ENCODE assay signal across 19 cellular contexts in the genomic region with DNA sequence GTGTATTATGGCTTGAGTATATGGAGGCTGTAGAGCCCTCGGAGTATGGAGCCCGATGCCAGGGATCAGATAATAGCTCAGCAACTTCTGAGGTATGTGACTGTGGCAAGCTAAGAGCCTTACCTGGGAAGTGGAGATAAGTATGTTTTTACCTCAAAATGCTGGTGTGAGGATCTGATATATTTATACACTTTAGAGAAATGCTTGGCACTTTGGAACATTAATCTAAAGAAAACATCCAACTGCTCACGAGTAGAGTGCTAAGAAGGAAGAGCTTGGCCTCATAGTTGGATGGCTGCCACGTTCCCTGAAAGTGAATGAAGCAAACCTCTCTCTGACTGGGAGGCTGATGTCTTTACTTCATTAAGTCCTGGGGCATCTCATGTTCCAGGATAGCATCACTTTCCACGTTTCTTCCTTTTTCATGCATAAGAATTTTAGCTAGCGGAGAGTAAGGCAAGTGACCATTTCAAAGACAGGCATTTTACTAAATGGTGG. TPM values are rescaled to one million over a fixed set of nuclear protein-coding genes. Genes with fewer than 3 reads are reported as not detected.
A peak's percentile ranks its signal among the peaks of the same experiment; 100 is the strongest.
DNase-seq lines count a peak whose midpoint lies in the region; TF ChIP-seq lines count a peak whose summit lies in the region.
"Had no signal": no experiment of that assay in that cellular context is flagged by ENCODE, and none has a peak within 500 bp of the region (broad histone marks: within the 10 kb centered on the region; RNA-seq: fewer than 3 reads in every experiment).

No MANE protein-coding gene starts in this region.

- no peak overlapping the region for H2AFZ ChIP-seq in mammary epithelial cell (ENCODE audit: low read depth, low read length)

- BruUV-seq in MCF 10A (replicated peaks; lab: Mats Ljungman, UMichigan) (no TSS peak), mammary epithelial cell (replicated peaks; lab: Mats Ljungman, UMichigan) (no TSS peak), Caco-2 (replicated peaks; lab: Mats Ljungman, UMichigan) (no TSS peak)

- POLR2A ChIA-PET in MCF 10A (lab: Yijun Ruan, JAX) = no interaction called here
- POLR2A ChIA-PET in Caco-2 (lab: Charles Lee) = no interaction called here

- H3K9me3 ChIP-seq in mammary epithelial cell (replicated peaks; ENCODE audit: insufficient read depth, low read length) = no peaks in the 10 kb centered on the region
- H3K9me3 ChIP-seq in Caco-2 = no peaks in the 10 kb centered on the region
- H3K9me3 ChIP-seq: psoas muscle, SK-N-SH had no signal

- H3K4me3 Mint-ChIP-seq in MCF 10A (ENCODE audit: unreplicated experiment) (no peak overlapping the region), chondrocyte (ENCODE audit: unreplicated experiment) (no peak overlapping the region), osteocyte (ENCODE audit: unreplicated experiment) (no peak overlapping the region), Caco-2 (ENCODE audit: unreplicated experiment) (no peak overlapping the region)
- H3K4me3 Mint-ChIP-seq: CD4-positive, alpha-beta memory T cell; natural killer cell treated with Interleukin-12 subunit alpha and Interleukin-12 subunit beta and Interleukin-15 and Interleukin-18, amount 100 ng/mL, for 72 hours; stimulated activated memory B cell treated with anti-CD40 and anti-IgM and Interleukin-4, amounts not matched to agents 10 μg/mL and 1 μg/mL and 100 μg/mL, for 72 hours had no signal

- no peak overlapping the region for H3K9ac ChIP-seq in mammary epithelial cell (ENCODE audit: insufficient read depth, low read length)
- H3K9ac ChIP-seq: SK-N-SH had no signal

- 61% methylated on average over 6 of the region's 6 CpGs for WGBS in mammary epithelial cell (ENCODE audit: low coverage, missing lambda C conversion rate)

- DNase-seq in MCF 10A (ENCODE audit: unreplicated experiment) (peak; percentile 43), mammary epithelial cell (no peak), chondrocyte (ENCODE audit: low spot score) (no peak), iris pigment epithelial cell (ENCODE audit: low read depth) (peak; percentile 83), osteocyte (ENCODE audit: extremely low spot score, unreplicated experiment) (no peak), Caco-2 (no peak), GM19240 (ENCODE audit: insufficient read length, low spot score) (no peak), AML-193 (lab: John Stamatoyannopoulos, UW) (no peak)
- DNase-seq: activated effector memory CD4-positive, alpha-beta T cell treated with anti-CD3 and anti-CD28 coated beads, Interleukin-2, amount 50 U/mL, for 16 hours; amniotic stem cell; CD4-positive, alpha-beta memory T cell; mesenchymal stem cell; NCI-H2081 treated with DMSO at 0.1 percent for 48 hours; NCI-H774; psoas muscle; SK-N-SH; trophoblast cell had no signal

- H3K36me3 Mint-ChIP-seq in MCF 10A (ENCODE audit: insufficient read depth, unreplicated experiment) (peaks cover 4% of the 10 kb centered on the region), chondrocyte (ENCODE audit: low read depth) (peaks cover 2% of the 10 kb centered on the region), osteocyte (ENCODE audit: unreplicated experiment) (peaks cover 3% of the 10 kb centered on the region), Caco-2 (ENCODE audit: insufficient read depth, unreplicated experiment) (no peaks in the 10 kb centered on the region)
- H3K36me3 Mint-ChIP-seq: CD4-positive, alpha-beta memory T cell; natural killer cell treated with Interleukin-12 subunit alpha and Interleukin-12 subunit beta and Interleukin-15 and Interleukin-18, amount 100 ng/mL, for 72 hours; stimulated activated memory B cell treated with anti-CD40 and anti-IgM and Interleukin-4, amounts not matched to agents 10 μg/mL and 1 μg/mL and 100 μg/mL, for 72 hours had no signal

- peaks cover 10% of the 10 kb centered on the region for H3K4me1 Mint-ChIP-seq in MCF 10A (ENCODE audit: insufficient read depth, unreplicated experiment)
- H3K4me1 Mint-ChIP-seq in chondrocyte (ENCODE audit: low read depth) = peaks cover 20% of the 10 kb centered on the region
- H3K4me1 Mint-ChIP-seq in osteocyte (ENCODE audit: unreplicated experiment) = peaks cover 22% of the 10 kb centered on the region
- H3K4me1 Mint-ChIP-seq in Caco-2 (ENCODE audit: low read depth, unreplicated experiment) = no peaks in the 10 kb centered on the region
- H3K4me1 Mint-ChIP-seq: CD4-positive, alpha-beta memory T cell; stimulated activated memory B cell treated with anti-CD40 and anti-IgM and Interleukin-4, amounts not matched to agents 10 μg/mL and 1 μg/mL and 100 μg/mL, for 72 hours had no signal

- H3K4me3 ChIP-seq in mammary epithelial cell (replicated peaks in 1 of 3; ENCODE audit: insufficient read depth in 1 of 3, low read depth in 2 of 3, low read length in 3 of 3) = no peak overlapping the region
- H3K4me3 ChIP-seq in Caco-2 (ENCODE audit: low read depth, low read length) = no peak overlapping the region
- H3K4me3 ChIP-seq: psoas muscle had no signal

- intact Hi-C loops in MCF 10A (cut with micrococcal nuclease) (no loop called here), mammary epithelial cell (cut with micrococcal nuclease) (no loop called here), Caco-2 (cut with micrococcal nuclease; ENCODE audit: unreplicated experiment) (no loop called here)

- in situ Hi-C loops in mammary epithelial cell (cut with MboI; ENCODE audit: low sequenced_read_pairs in 2 of 2) = no loop called here

- peaks cover 17% of the 10 kb centered on the region for H3K9me3 Mint-ChIP-seq in MCF 10A (ENCODE audit: unreplicated experiment)
- H3K9me3 Mint-ChIP-seq in chondrocyte (ENCODE audit: low read depth) = peaks cover 4% of the 10 kb centered on the region
- H3K9me3 Mint-ChIP-seq in osteocyte (ENCODE audit: unreplicated experiment) = peaks cover 4% of the 10 kb centered on the region
- H3K9me3 Mint-ChIP-seq in Caco-2 (ENCODE audit: unreplicated experiment) = no peaks in the 10 kb centered on the region
- H3K9me3 Mint-ChIP-seq: natural killer cell treated with Interleukin-12 subunit alpha and Interleukin-12 subunit beta and Interleukin-15 and Interleukin-18, amount 100 ng/mL, for 72 hours; stimulated activated memory B cell treated with anti-CD40 and anti-IgM and Interleukin-4, amounts not matched to agents 10 μg/mL and 1 μg/mL and 100 μg/mL, for 72 hours had no signal

- H3K27me3 Mint-ChIP-seq in MCF 10A (ENCODE audit: insufficient read depth, unreplicated experiment) (no peaks in the 10 kb centered on the region), chondrocyte (ENCODE audit: low read depth) (peaks cover 20% of the 10 kb centered on the region), osteocyte (ENCODE audit: unreplicated experiment) (peaks cover 25% of the 10 kb centered on the region), Caco-2 (ENCODE audit: insufficient read depth, unreplicated experiment) (peaks cover 27% of the 10 kb centered on the region)

- dilution Hi-C loops in mammary epithelial cell (cut with HindIII; ENCODE audit: low sequenced_read_pairs) = no loop called here

- no peak overlapping the region for H3K4me2 ChIP-seq in mammary epithelial cell (ENCODE audit: insufficient read depth, low read depth, low read length)
- H3K4me2 ChIP-seq: SK-N-SH had no signal

- H3K27ac Mint-ChIP-seq in MCF 10A (ENCODE audit: low read depth, unreplicated experiment) (no peak overlapping the region), chondrocyte (ENCODE audit: unreplicated experiment) (peak overlapping the region; percentile 50), osteocyte (ENCODE audit: unreplicated experiment) (no peak overlapping the region), Caco-2 (ENCODE audit: unreplicated experiment) (no peak overlapping the region)
- H3K27ac Mint-ChIP-seq: CD4-positive, alpha-beta memory T cell; natural killer cell treated with Interleukin-12 subunit alpha and Interleukin-12 subunit beta and Interleukin-15 and Interleukin-18, amount 100 ng/mL, for 72 hours; stimulated activated memory B cell treated with anti-CD40 and anti-IgM and Interleukin-4, amounts not matched to agents 10 μg/mL and 1 μg/mL and 100 μg/mL, for 72 hours had no signal

- no peaks in the 10 kb centered on the region for H3K27me3 ChIP-seq in mammary epithelial cell (ENCODE audit: insufficient read depth, low read length)
- no peaks in the 10 kb centered on the region for H3K27me3 ChIP-seq in Caco-2 (replicated peaks; ENCODE audit: control insufficient read depth, insufficient read depth, low read length)

- H3K36me3 ChIP-seq in mammary epithelial cell (ENCODE audit: insufficient read depth, low read length) (no peaks in the 10 kb centered on the region), Caco-2 (ENCODE audit: control insufficient read depth, insufficient read depth, low read length) (no peaks in the 10 kb centered on the region)

- no peaks in the 10 kb centered on the region for H3K79me2 ChIP-seq in mammary epithelial cell (ENCODE audit: insufficient read depth, low read length)

- TF ChIP-seq CTCF in MCF 10A (IDR thresholded peaks at IDR 0.05; ENCODE audit: unreplicated experiment) = no peak
- TF ChIP-seq CTCF in mammary epithelial cell (conservative IDR thresholded peaks at IDR 0.05 in 1 of 2, IDR thresholded peaks at IDR 0.05 in 1 of 2; ENCODE audit: extremely low read depth in 1 of 2, insufficient read depth in 1 of 2, low read depth in 1 of 2, low read length in 2 of 2) = no peak
- no peak for TF ChIP-seq CTCF in chondrocyte (IDR thresholded peaks at IDR 0.05)
- no peak for TF ChIP-seq CTCF in osteocyte (IDR thresholded peaks at IDR 0.05)
- no peak for TF ChIP-seq CTCF in Caco-2 (IDR thresholded peaks at IDR 0.05; ENCODE audit: insufficient read depth in 1 of 2, low read depth in 1 of 2, low read length in 1 of 2, severe bottlenecking in 1 of 2, unreplicated experiment in 1 of 2)

- H3K4me1 ChIP-seq in mammary epithelial cell (ENCODE audit: insufficient read depth, low read length) (no peaks in the 10 kb centered on the region), Caco-2 (no peaks in the 10 kb centered on the region)
- H3K4me1 ChIP-seq: psoas muscle had no signal

- no peak overlapping the region for H3K27ac ChIP-seq in mammary epithelial cell (ENCODE audit: insufficient read depth, low read depth, low read length)
- H3K27ac ChIP-seq: psoas muscle had no signal

- CTCF ChIA-PET in MCF 10A (lab: Yijun Ruan, JAX) = interaction anchor here (0.6 to 0.9 kb wide), 3 partner anchors 16 to 602 kb away, joined by 3 to 4 read pairs (median 3); no protein-coding TSS in a partner anchor
- CTCF ChIA-PET in mammary epithelial cell (lab: Charles Lee; ENCODE audit: low non-redundant PET) = no interaction called here
- CTCF ChIA-PET in Caco-2 (lab: Charles Lee) = no interaction called here

- H4K20me1 ChIP-seq in mammary epithelial cell (ENCODE audit: insufficient read depth, low read length) = no peaks in the 10 kb centered on the region

RNA-seq across cellular contexts. Expression of gene GOLGA8J, which starts 58.9 kb away (rescaled TPM):
- total RNA-seq in MCF 10A (2022) (0.21 TPM in 1 of 2 replicates, not detected in the other), mammary epithelial cell (not detected), chondrocyte (not detected in 3 replicates), osteocyte (0.34 TPM in 1 of 2 replicates, not detected in the other), Caco-2 (2022) (not detected in 2 replicates)
- polyA plus RNA-seq in mammary epithelial cell = not detected
- polyA minus RNA-seq in mammary epithelial cell = not detected
- polyA plus RNA-seq: CD4-positive, alpha-beta memory T cell; psoas muscle; SK-N-SH had no signal

Comparison
In these comparisons a context has a peak if more than half of its experiments do, and no peak if none do; other contexts are left out.
1. DNase-seq: peak in MCF 10A (single experiment) and iris pigment epithelial cell (single experiment); none in mammary epithelial cell (single experiment), chondrocyte (single experiment), osteocyte (single experiment), Caco-2 (0 of 2), GM19240 (single experiment) and AML-193 (0 of 2).